8 cellular contexts compared by ENCODE assay signal in the genomic region with DNA sequence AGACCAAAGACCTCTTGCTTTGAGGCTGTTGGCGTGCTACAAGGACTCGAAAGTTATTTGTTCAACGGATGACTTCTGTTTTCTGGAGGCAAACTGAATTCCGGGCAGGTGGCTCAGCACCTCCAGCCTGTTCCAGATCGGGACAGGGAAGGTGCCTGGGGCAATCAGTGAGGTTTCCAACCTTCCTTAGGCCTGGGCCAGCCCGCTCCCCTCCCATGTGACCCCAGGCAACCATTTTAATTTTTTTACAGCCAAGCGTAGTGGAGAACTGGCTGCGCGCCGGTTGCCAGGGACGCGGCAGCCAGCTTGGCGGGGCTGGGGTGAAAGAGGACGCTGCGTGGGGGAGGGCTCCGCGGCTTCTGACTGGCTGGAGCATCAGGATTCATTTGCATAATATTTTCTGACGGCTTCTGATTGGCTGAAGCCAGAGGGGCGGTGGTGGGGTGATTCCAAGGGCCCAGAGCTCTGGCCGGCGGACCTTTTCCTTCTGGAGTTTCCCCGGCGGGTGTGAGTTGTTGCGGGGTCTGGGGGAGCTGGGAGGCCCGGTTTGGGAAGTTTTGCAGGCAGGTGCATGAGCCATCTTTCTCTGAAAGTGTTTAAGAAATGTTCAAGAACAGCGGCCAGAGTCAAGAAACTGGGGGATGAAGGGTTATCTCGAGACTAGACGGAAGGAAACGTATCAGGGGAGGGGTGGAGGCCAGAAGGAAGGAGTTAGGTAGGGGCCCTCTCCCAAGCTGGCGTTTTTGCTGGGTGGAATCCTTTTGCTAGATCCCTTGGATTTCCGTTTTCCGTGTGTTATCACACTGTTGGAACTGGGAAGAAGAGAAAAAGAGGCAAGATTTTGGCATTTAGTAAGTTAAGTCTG. TPM values are rescaled to one million over a fixed set of nuclear protein-coding genes. Genes with fewer than 3 reads are reported as not detected.
DNase-seq lines count a peak whose midpoint lies in the region; ATAC-seq, FAIRE-seq and TF ChIP-seq lines count a peak whose summit lies in the region.

A gene with protein sequence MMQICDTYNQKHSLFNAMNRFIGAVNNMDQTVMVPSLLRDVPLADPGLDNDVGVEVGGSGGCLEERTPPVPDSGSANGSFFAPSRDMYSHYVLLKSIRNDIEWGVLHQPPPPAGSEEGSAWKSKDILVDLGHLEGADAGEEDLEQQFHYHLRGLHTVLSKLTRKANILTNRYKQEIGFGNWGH (plus strand): TSS at position 479 of the 865 bp plus-strand sequence. CDS start 3,488 bp downstream, outside the sequence.

- ATAC-seq in HG03378 (IDR thresholded peaks at IDR 0.05; ENCODE audit: unreplicated experiment), result peak; percentile 48
- peak; percentile 49 for ATAC-seq in lung (ENCODE audit: insufficient read depth, low FRiP score)
- no peak for ATAC-seq in HG02870 (IDR thresholded peaks at IDR 0.05; ENCODE audit: unreplicated experiment)

- H3K4me1 ChIP-seq in endocrine pancreas (ENCODE audit: control insufficient read depth, insufficient read depth, low read length), result no peaks in the 10 kb centered on the region
- peaks cover 0 to 2% of the 10 kb centered on the region in 2 donors for H3K4me1 ChIP-seq in lung (ENCODE audit: control insufficient read depth in 2 of 2, insufficient read depth in 2 of 2, low read length in 2 of 2)

- FAIRE-seq in GM18507 (lab: Jason Lieb, UNC), result peak; percentile 79

- H3K9me3 ChIP-seq in endocrine pancreas (ENCODE audit: control insufficient read depth, low read length) (no peaks in the 10 kb centered on the region), lung (ENCODE audit: control insufficient read depth in 2 of 2, insufficient read depth in 1 of 2, low read length in 1 of 2) (peaks cover 0 to 12% of the 10 kb centered on the region in 2 donors)

- no peak for TF ChIP-seq CTCF in lung (IDR thresholded peaks at IDR 0.05; ENCODE audit: control extremely low read depth, extremely low read depth)

- WGBS in lung, 2 donors, result 4 to 26% methylated on average over 28 to 32 of the region's 32 CpGs

- H3K27ac ChIP-seq in lung (ENCODE audit: low read depth in 1 of 2, low read length in 1 of 2), result peak within 1 kb of the TSS; percentile 82 to 93

- H3K4me3 ChIP-seq in endocrine pancreas (ENCODE audit: control insufficient read depth, insufficient read depth, low read length) (peak within 1 kb of the TSS; percentile 90), lung (peak within 1 kb of the TSS; percentile 45)

- no peaks in the 10 kb centered on the region for H3K36me3 ChIP-seq in endocrine pancreas (ENCODE audit: control insufficient read depth, insufficient read depth, low read length)
- peaks cover 0 to 5% of the 10 kb centered on the region in 2 donors for H3K36me3 ChIP-seq in lung (ENCODE audit: control insufficient read depth in 2 of 2, insufficient read depth in 2 of 2, low read length in 2 of 2)

- DNase-seq in GM18507 (ENCODE audit: extremely low spot score, insufficient read length, low read depth) (peak; percentile 29), NCI-H774 (lab: John Stamatoyannopoulos, UW) (peak; percentile 87), lung (ENCODE audit: low spot score) (peak; percentile 90)
- peak; percentile 76 for DNase-seq in activated CD8-positive, alpha-beta memory T cell treated with anti-CD3 and anti-CD28 coated beads, Interleukin-2, amount 50 U/mL, for 48 hours
- peak; percentile 66 to 71 for DNase-seq in stimulated activated CD4-positive, alpha-beta T cell treated with anti-CD3 and anti-CD28 coated beads, Interleukin-4, amount 100 ng/mL, for 48 hours (ENCODE audit: low read depth in 2 of 2)

- H3K9ac ChIP-seq in endocrine pancreas (ENCODE audit: control insufficient read depth, insufficient read depth, low read length), result peak within 1 kb of the TSS; percentile 41

- no peaks in the 10 kb centered on the region for H3K27me3 ChIP-seq in endocrine pancreas (ENCODE audit: control insufficient read depth, insufficient read depth, low read length)
- H3K27me3 ChIP-seq in lung (ENCODE audit: control insufficient read depth, insufficient read depth), result no peaks in the 10 kb centered on the region

RNA-seq across cellular contexts. Expression of the gene that starts here (rescaled TPM):
- total RNA-seq in lung, result 100 to 1,000 TPM in 1 of 2 donors, 10 to 100 TPM in 1; 49.0 to 130 TPM
- polyA plus RNA-seq in lung, result 100 to 1,000 TPM in 1 of 2 donors, 10 to 100 TPM in 1; 84.7 to 156 TPM

Comparison
In these comparisons a context has a peak if more than half of its experiments do, and no peak if none do; other contexts are left out.
1. DNase-seq: peak in every context shown above with its lines; median percentile 90 in lung; 87 in NCI-H774; 76 in activated CD8-positive, alpha-beta memory T cell treated with anti-CD3 and anti-CD28 coated beads, Interleukin-2, amount 50 U/mL, for 48 hours; 68 in stimulated activated CD4-positive, alpha-beta T cell treated with anti-CD3 and anti-CD28 coated beads, Interleukin-4, amount 100 ng/mL, for 48 hours; 29 in GM18507.